In genomic region chr20:38302721-38303120, GRCh38 we compare ENCODE assay signal across 2 cellular contexts.
TF ChIP-seq lines count a peak whose summit lies in the region.

No MANE protein-coding gene starts in this region.

TF ChIP-seq in WTC11, 78 proteins besides CTCF, POLR2A, EP300 and RAD21 (continued from another document):
- TF ChIP-seq ATF2 (CRISPR knock-in tag; IDR thresholded peaks at IDR 0.05; ENCODE audit: borderline replicate concordance, low read depth) (no peak), ZNF396 (CRISPR knock-in tag; IDR thresholded peaks at IDR 0.05; ENCODE audit: borderline replicate concordance) (no peak), NFATC4 (CRISPR knock-in tag; IDR thresholded peaks at IDR 0.05) (no peak), ZNF281 (CRISPR knock-in tag; IDR thresholded peaks at IDR 0.05) (no peak), GTF2I (CRISPR knock-in tag; conservative IDR thresholded peaks at IDR 0.05) (no peak), FOXK1 (CRISPR knock-in tag; IDR thresholded peaks at IDR 0.05) (no peak), TEAD4 (CRISPR knock-in tag; IDR thresholded peaks at IDR 0.05) (no peak), ESRRA (CRISPR knock-in tag; IDR thresholded peaks at IDR 0.05; ENCODE audit: borderline replicate concordance) (no peak), SP1 (CRISPR knock-in tag; conservative IDR thresholded peaks at IDR 0.05) (no peak), SMAD4 (CRISPR knock-in tag; IDR thresholded peaks at IDR 0.05) (no peak), ZNF219 (CRISPR knock-in tag; IDR thresholded peaks at IDR 0.05; ENCODE audit: borderline replicate concordance) (no peak), ATF6 (CRISPR knock-in tag; IDR thresholded peaks at IDR 0.05) (no peak), JUN (CRISPR knock-in tag; IDR thresholded peaks at IDR 0.05) (no peak), ZBTB21 (CRISPR knock-in tag; IDR thresholded peaks at IDR 0.05; ENCODE audit: borderline replicate concordance) (no peak), ETV6 (CRISPR knock-in tag; IDR thresholded peaks at IDR 0.05) (no peak)

TF ChIP-seq in neural cell, 6 proteins besides CTCF, POLR2A, EP300 and RAD21 (continued from another document):
- TF ChIP-seq SMC3 (conservative IDR thresholded peaks at IDR 0.05; ENCODE audit: poor library complexity) (no peak), EZH2 (IDR thresholded peaks at IDR 0.05; ENCODE audit: borderline replicate concordance, insufficient read depth, low read length, poor library complexity, severe bottlenecking) (no peak)
